ENCODE assay signal across 13 cellular contexts in genomic region chr20:5150226-5151076, GRCh38. TPM values are rescaled to one million over a fixed set of nuclear protein-coding genes. Genes with fewer than 3 reads are reported as not detected.
A peak's percentile ranks its signal among the peaks of the same experiment; 100 is the strongest.
DNase-seq lines count a peak whose midpoint lies in the region; ATAC-seq and TF ChIP-seq lines count a peak whose summit lies in the region.
"Had no signal": no experiment of that assay in that cellular context is flagged by ENCODE, and none has a peak within 500 bp of the region (broad histone marks: within the 10 kb centered on the region; RNA-seq: fewer than 3 reads in every experiment).

No MANE protein-coding gene starts in this region.

- H3K4me3 Mint-ChIP-seq in endodermal cell (no peak overlapping the region), mesothelial cell of epicardium (no peak overlapping the region)

- H3K27ac Mint-ChIP-seq in endodermal cell (peak overlapping the region; percentile 45), mesothelial cell of epicardium (peak overlapping the region; percentile 33)

- H3K36me3 ChIP-seq in PC-9 (ENCODE audit: low read depth) = no peaks in the 10 kb centered on the region
- peaks cover 12% of the 10 kb centered on the region for H3K36me3 ChIP-seq in endodermal cell (ENCODE audit: control insufficient read depth, insufficient read depth, low read length)
- H3K36me3 ChIP-seq: ovary had no signal

- H3K4me1 ChIP-seq in PC-9 (replicated peaks; ENCODE audit: insufficient read depth) = peaks cover 43% of the 10 kb centered on the region
- H3K4me1 ChIP-seq in endodermal cell (ENCODE audit: control insufficient read depth, insufficient read depth, low read length) = peaks cover 4% of the 10 kb centered on the region

- no peak overlapping the region for H3K4me2 ChIP-seq in PC-9
- H3K4me2 ChIP-seq: BLaER1 had no signal

- BruUV-seq in PC-9 (replicated peaks; lab: Mats Ljungman, UMichigan) = no TSS peak

- H3K27me3 ChIP-seq in PC-9 (ENCODE audit: insufficient read depth, low read depth) (no peaks in the 10 kb centered on the region), endodermal cell (ENCODE audit: control insufficient read depth, insufficient read depth, low read length, poor library complexity, severe bottlenecking) (no peaks in the 10 kb centered on the region)
- H3K27me3 ChIP-seq: BLaER1, ovary had no signal

- POLR2A ChIA-PET in PC-9 (lab: Charles Lee; ENCODE audit: unreplicated experiment) = no interaction called here

- no peak overlapping the region for H3K9ac ChIP-seq in endodermal cell (ENCODE audit: extremely low read depth, low read length, poor library complexity, severe bottlenecking)
- H3K9ac ChIP-seq: BLaER1 had no signal

- DNase-seq in CD1c-positive myeloid dendritic cell (ENCODE audit: extremely low spot score) (peak; percentile 29), PC-9 (no peak), endodermal cell (no peak), mesothelial cell of epicardium (ENCODE audit: low spot score in 2 of 2, unreplicated experiment in 2 of 2) (no peak), NCI-H748 (lab: John Stamatoyannopoulos, UW; ENCODE audit: unreplicated experiment) (no peak)
- DNase-seq: cerebellar nuclear complex, NCI-H226, ovary had no signal

- H3K9me3 ChIP-seq in PC-9 (ENCODE audit: insufficient read depth, low read depth) = no peaks in the 10 kb centered on the region
- H3K9me3 ChIP-seq in endodermal cell (ENCODE audit: control insufficient read depth, low read length) = no peaks in the 10 kb centered on the region
- H3K9me3 ChIP-seq: BLaER1, ovary had no signal

- H4K20me1 ChIP-seq in PC-9 (ENCODE audit: insufficient read depth) = no peaks in the 10 kb centered on the region

- H3K4me3 ChIP-seq in PC-9 (no peak overlapping the region), endodermal cell (ENCODE audit: low read length) (no peak overlapping the region)
- H3K4me3 ChIP-seq: BLaER1, ovary, SK-N-MC had no signal

- intact Hi-C loops in PC-9 (cut with micrococcal nuclease; ENCODE audit: unreplicated experiment) = no loop called here

- no peak for ATAC-seq in activated CD4-positive, CD25-positive, alpha-beta regulatory T cell treated with anti-CD3 and anti-CD28 coated beads, Interleukin-2, amount 50 U/mL, for 24 hours
- ATAC-seq in HG03280 (IDR thresholded peaks at IDR 0.05; ENCODE audit: unreplicated experiment) (no peak), HG03469 (IDR thresholded peaks at IDR 0.05; ENCODE audit: unreplicated experiment) (no peak)

- H3K27me3 Mint-ChIP-seq in endodermal cell (ENCODE audit: insufficient read depth) (no peaks in the 10 kb centered on the region), mesothelial cell of epicardium (ENCODE audit: low read depth) (no peaks in the 10 kb centered on the region)

- peaks cover 87% of the 10 kb centered on the region for H3K79me2 ChIP-seq in PC-9 (ENCODE audit: low read depth)

- H3K4me1 Mint-ChIP-seq in endodermal cell (peaks cover 22% of the 10 kb centered on the region), mesothelial cell of epicardium (peaks cover 16% of the 10 kb centered on the region)

- H3K9me3 Mint-ChIP-seq in endodermal cell = no peaks in the 10 kb centered on the region
- no peaks in the 10 kb centered on the region for H3K9me3 Mint-ChIP-seq in mesothelial cell of epicardium

- H2AFZ ChIP-seq in PC-9 = no peak overlapping the region

- H3K36me3 Mint-ChIP-seq in endodermal cell (ENCODE audit: low read depth) (peaks cover 5% of the 10 kb centered on the region), mesothelial cell of epicardium (no peaks in the 10 kb centered on the region)

- H3F3A ChIP-seq in PC-9 (ENCODE audit: insufficient read depth, low read depth) = peaks cover 34% of the 10 kb centered on the region

- CTCF ChIA-PET in PC-9 (lab: Charles Lee) = interaction anchor here (1.0 kb wide), 1 partner anchor 24 kb away, joined by 4 read pairs; the partner anchor contains the start of gene CDS2

- no peak for TF ChIP-seq CTCF in PC-9 (conservative IDR thresholded peaks at IDR 0.05)
- TF ChIP-seq CTCF in endodermal cell (conservative IDR thresholded peaks at IDR 0.05) = no peak
- no peak for TF ChIP-seq CTCF in mesothelial cell of epicardium (IDR thresholded peaks at IDR 0.05; ENCODE audit: unreplicated experiment)

- no peaks in the 10 kb centered on the region for H3K9me2 ChIP-seq in PC-9 (ENCODE audit: insufficient read depth)

- H3K27ac ChIP-seq in PC-9 (peak overlapping the region; percentile 98), endodermal cell (ENCODE audit: low read depth, low read length) (no peak overlapping the region)
- H3K27ac ChIP-seq: BLaER1, ovary, SK-N-MC had no signal

- WGBS in endodermal cell (ENCODE audit: insufficient coverage in 1 of 2, insufficient read length in 1 of 2), 2 experiments = 91 to 92% methylated on average over 11 to 13 of the region's 13 CpGs

RNA-seq across cellular contexts. Expression of gene CDS2, which starts 23.6 kb away (rescaled TPM):
- total RNA-seq in PC-9 (2021) = 37.0 and 42.8 TPM in 2 replicates
- total RNA-seq in endodermal cell = 10 to 100 TPM; 66.8 to 77.1 TPM
- polyA plus RNA-seq in endodermal cell (2013, experiment 1 of 2) = 33.0 TPM
- polyA plus RNA-seq in endodermal cell (2013, experiment 2 of 2) = 33.7 TPM
- 41.6 to 44.9 TPM (median 42.2 TPM) in 3 replicates for total RNA-seq in mesothelial cell of epicardium

RNA-seq across cellular contexts. Expression of gene PCNA, which starts 30.7 kb away (rescaled TPM):
- total RNA-seq in PC-9 (2021) = 164 and 207 TPM in 2 replicates
- total RNA-seq in endodermal cell = 100 to 1,000 TPM; 168 to 169 TPM
- 270 TPM for polyA plus RNA-seq in endodermal cell (2013, experiment 1 of 2)
- 257 TPM for polyA plus RNA-seq in endodermal cell (2013, experiment 2 of 2)
- total RNA-seq in mesothelial cell of epicardium = 82.6 to 89.8 TPM (median 87.5 TPM) in 3 replicates

RNA-seq across cellular contexts. Expression of gene TMEM230, which starts 37.6 kb away (rescaled TPM):
- 73.1 and 94.3 TPM in 2 replicates for total RNA-seq in PC-9 (2021)
- 10 to 100 TPM; 80.3 to 83.3 TPM for total RNA-seq in endodermal cell
- 119 TPM for polyA plus RNA-seq in endodermal cell (2013, experiment 1 of 2)
- 107 TPM for polyA plus RNA-seq in endodermal cell (2013, experiment 2 of 2)
- 60.7 to 66.5 TPM (median 64.7 TPM) in 3 replicates for total RNA-seq in mesothelial cell of epicardium
